In the genomic region with DNA sequence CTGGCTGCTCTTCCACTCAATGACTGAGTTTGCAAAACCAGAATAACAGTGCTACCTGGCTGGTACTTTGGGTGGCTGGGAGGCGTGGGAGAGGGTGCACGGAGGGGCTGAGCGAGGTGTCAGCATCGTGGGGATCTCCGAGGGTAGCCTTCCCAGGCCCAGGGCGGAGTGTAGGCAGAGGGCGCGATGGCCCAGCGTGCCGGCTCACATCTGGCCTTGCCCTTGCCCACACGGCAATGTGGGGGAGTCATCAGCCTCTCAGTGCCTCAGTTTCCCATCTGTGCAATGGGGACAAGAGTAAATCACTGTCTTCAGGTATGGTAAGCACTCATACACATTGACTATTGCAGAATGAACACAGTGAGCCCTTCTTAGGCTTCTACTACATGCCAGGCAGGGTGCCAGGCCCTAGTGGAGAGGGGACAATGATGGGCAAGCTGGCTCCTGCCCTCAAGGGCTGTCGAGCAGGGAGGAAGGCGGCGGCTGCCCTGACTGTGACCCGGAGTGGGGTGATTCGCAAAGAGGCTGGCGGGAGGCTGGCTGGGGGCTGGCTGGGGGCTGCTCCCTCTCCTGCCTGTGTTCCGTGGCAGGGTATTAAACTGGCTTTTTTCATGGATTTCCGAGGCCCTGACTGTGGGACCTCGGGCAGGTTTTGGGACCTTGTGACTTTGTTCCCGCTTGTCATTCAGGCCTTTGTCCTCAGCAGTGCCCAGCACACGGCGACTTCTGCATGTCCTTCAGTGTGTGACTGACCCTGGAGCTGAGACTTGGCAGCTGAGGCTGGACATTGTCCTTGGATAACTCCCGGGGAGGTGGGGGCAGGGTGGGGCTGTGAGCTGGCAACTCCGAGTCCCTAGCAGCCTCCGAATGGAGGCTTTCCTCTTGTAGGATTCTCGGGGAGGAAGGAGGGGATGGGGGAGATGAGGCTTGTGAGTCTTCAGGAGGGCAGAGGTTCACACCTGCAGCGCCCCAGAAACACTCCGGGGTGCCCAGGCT, we compare ENCODE assay signal across 12 cellular contexts.
DNase-seq lines count a peak whose midpoint lies in the region; ATAC-seq and TF ChIP-seq lines count a peak whose summit lies in the region.
"Had no signal": no experiment of that assay in that cellular context is flagged by ENCODE, and none has a peak within 500 bp of the region (broad histone marks: within the 10 kb centered on the region; RNA-seq: fewer than 3 reads in every experiment).

No MANE protein-coding gene starts in this region.

- intact Hi-C loops in adrenal gland (cut with DNase I) (no loop called here), right lobe of liver (cut with DNase I) (no loop called here)

- H3K27ac ChIP-seq in SK-N-SH (ENCODE audit: low read depth in 2 of 2, low read length in 1 of 2): peak overlapping the region in 1 of 2 experiments; percentile 12; a peak in 1 of 4 replicates
- peak overlapping the region; percentile 50 to 99 (median 77) for H3K27ac ChIP-seq in adrenal gland
- H3K27ac ChIP-seq in right lobe of liver: peak overlapping the region in 2 of 3 donors; percentile 48 to 59
- peak overlapping the region; percentile 3 for H3K27ac ChIP-seq in thymus (ENCODE audit: low read depth)
- H3K27ac ChIP-seq: 22Rv1 had no signal

- peaks cover 53% of the 10 kb centered on the region for H4K20me1 ChIP-seq in SK-N-SH (ENCODE audit: insufficient read depth)

- 0 out of 2 replicates have a peak overlapping the region, but pooled peaks have one; percentile 2 for H3K4me2 ChIP-seq in SK-N-SH

- WGBS in SK-N-SH (ENCODE audit: low lambda C conversion rate): 80% methylated on average over 26 of the region's 29 CpGs
- WGBS in adrenal gland, 4 donors: 44 to 64% (median 50%) methylated on average over 18 to 29 of the region's 29 CpGs
- WGBS in right lobe of liver (ENCODE audit: insufficient coverage, low coverage, low lambda C conversion rate, missing lambda C conversion rate): 15% methylated on average over 11 of the region's 29 CpGs
- WGBS in thymus: 93% methylated on average over 29 of the region's 29 CpGs

- POLR2A ChIA-PET in SK-N-SH (lab: Yijun Ruan, JAX): no interaction called here

- no peaks in the 10 kb centered on the region for H3F3A ChIP-seq in SK-N-SH (replicated peaks; ENCODE audit: insufficient read depth)

- H3K4me1 ChIP-seq in SK-N-SH (ENCODE audit: control insufficient read depth in 1 of 2, insufficient read depth in 2 of 2, low read depth in 1 of 2, low read length in 1 of 2) (peaks cover 23 to 94% of the 10 kb centered on the region in 2 experiments), adrenal gland (replicated peaks in 1 of 2) (peaks cover 91 to 98% of the 10 kb centered on the region in 2 donors), right lobe of liver (peaks cover 0 to 81% (median 51%) of the 10 kb centered on the region in 4 donors), thymus (ENCODE audit: control insufficient read depth, insufficient read depth, low read length) (peaks cover 68% of the 10 kb centered on the region)

- CTCF ChIA-PET in SK-N-SH (lab: Yijun Ruan, JAX): interaction anchor here (2.3 kb wide), 1 partner anchor 17 kb away, joined by 10 read pairs; no protein-coding TSS in a partner anchor

- TF ChIP-seq CTCF in SK-N-SH (IDR thresholded peaks at IDR 0.05) (no peak), adrenal gland (IDR thresholded peaks at IDR 0.05) (no peak), right lobe of liver (IDR thresholded peaks at IDR 0.05) (no peak)

- H2AFZ ChIP-seq in SK-N-SH (ENCODE audit: low read depth): no peak overlapping the region

- no peak for TF ChIP-seq RAD21 in SK-N-SH (IDR thresholded peaks at IDR 0.05; ENCODE audit: low read length)

- no peak for ATAC-seq in SK-N-SH treated with all-trans-retinoic acid at 6 μM for 48 hours
- peak; percentile 11 to 39 (median 31) for ATAC-seq in right lobe of liver
- ATAC-seq in GM19467 (IDR thresholded peaks at IDR 0.05; ENCODE audit: unreplicated experiment): no peak
- no peak for ATAC-seq in GM21528 (IDR thresholded peaks at IDR 0.05; ENCODE audit: low FRiP score, unreplicated experiment)

- DNase-seq in SK-N-SH: no peak
- DNase-seq in adrenal gland: peak; percentile 87 to 97 (median 95)
- peak; percentile 62 to 80 (median 79) for DNase-seq in right lobe of liver
- no peak for DNase-seq in NCI-H1436 treated with DMSO at 0.1 percent for 48 hours (lab: John Stamatoyannopoulos, UW)
- DNase-seq: activated T-cell treated with anti-CD3 and anti-CD28 coated beads for 4 hours; hippocampal formation; stimulated activated CD4-positive, alpha-beta T cell treated with anti-CD3 and anti-CD28 coated beads, Interleukin-4, amount 100 ng/mL, for 24 hours had no signal

- TF ChIP-seq POLR2A in adrenal gland (IDR thresholded peaks at IDR 0.05) (peak in 1 of 2 donors; percentile 30), right lobe of liver (IDR thresholded peaks at IDR 0.05) (no peak)

- no peaks in the 10 kb centered on the region for H3K9me2 ChIP-seq in SK-N-SH

- no peak overlapping the region for H3K4me3 ChIP-seq in SK-N-SH (ENCODE audit: low read depth in 2 of 2, low read length in 1 of 2)
- H3K4me3 ChIP-seq in adrenal gland: no peak overlapping the region
- H3K4me3 ChIP-seq in right lobe of liver: no peak overlapping the region
- no peak overlapping the region for H3K4me3 ChIP-seq in thymus (ENCODE audit: low read length)

- no peak for TF ChIP-seq EP300 in SK-N-SH (IDR thresholded peaks at IDR 0.05; ENCODE audit: borderline replicate concordance in 1 of 2, low read depth in 1 of 2, low read length in 1 of 2)

- H3K27me3 ChIP-seq in SK-N-SH (ENCODE audit: insufficient read depth) (no peaks in the 10 kb centered on the region), adrenal gland (no peaks in the 10 kb centered on the region), right lobe of liver (no peaks in the 10 kb centered on the region), thymus (ENCODE audit: control insufficient read depth, insufficient read depth) (no peaks in the 10 kb centered on the region)

- H3K36me3 ChIP-seq in SK-N-SH (replicated peaks in 1 of 2; ENCODE audit: control insufficient read depth in 1 of 2, insufficient read depth in 2 of 2, low read length in 1 of 2) (no peaks in the 10 kb centered on the region), adrenal gland (replicated peaks in 1 of 2) (no peaks in the 10 kb centered on the region), right lobe of liver (no peaks in the 10 kb centered on the region), thymus (ENCODE audit: control insufficient read depth, insufficient read depth) (peaks cover 11% of the 10 kb centered on the region)

- peaks cover 88% of the 10 kb centered on the region for H3K79me2 ChIP-seq in SK-N-SH (ENCODE audit: insufficient read depth)

- no peak overlapping the region for H3K9ac ChIP-seq in SK-N-SH

- H3K9me3 ChIP-seq in SK-N-SH (no peaks in the 10 kb centered on the region), adrenal gland (replicated peaks in 1 of 3) (no peaks in the 10 kb centered on the region), right lobe of liver (no peaks in the 10 kb centered on the region), thymus (ENCODE audit: control insufficient read depth) (no peaks in the 10 kb centered on the region)

TF ChIP-seq in SK-N-SH, 30 proteins besides CTCF, POLR2A, EP300 and RAD21:
- TF ChIP-seq YY1 (IDR thresholded peaks at IDR 0.05; ENCODE audit: low read depth) (no peak), EZH2phosphoT487 (IDR thresholded peaks at IDR 0.05; ENCODE audit: borderline replicate concordance, low read depth) (no peak), TEAD4 (IDR thresholded peaks at IDR 0.05; ENCODE audit: borderline replicate concordance, insufficient read depth) (no peak), RFX5 (IDR thresholded peaks at IDR 0.05; ENCODE audit: low read length) (no peak), FOXM1 (IDR thresholded peaks at IDR 0.05; ENCODE audit: low read depth) (no peak), TAF1 (IDR thresholded peaks at IDR 0.05; ENCODE audit: borderline replicate concordance, low read depth, low read length) (no peak), FOSL2 (IDR thresholded peaks at IDR 0.05; ENCODE audit: borderline replicate concordance, low read depth) (no peak), POLR2AphosphoS5 (IDR thresholded peaks at IDR 0.05; ENCODE audit: low read depth, low read length) (no peak), SMC3 (IDR thresholded peaks at IDR 0.05; ENCODE audit: low read depth, low read length) (no peak)
- TF ChIP-seq, protein P1, sequence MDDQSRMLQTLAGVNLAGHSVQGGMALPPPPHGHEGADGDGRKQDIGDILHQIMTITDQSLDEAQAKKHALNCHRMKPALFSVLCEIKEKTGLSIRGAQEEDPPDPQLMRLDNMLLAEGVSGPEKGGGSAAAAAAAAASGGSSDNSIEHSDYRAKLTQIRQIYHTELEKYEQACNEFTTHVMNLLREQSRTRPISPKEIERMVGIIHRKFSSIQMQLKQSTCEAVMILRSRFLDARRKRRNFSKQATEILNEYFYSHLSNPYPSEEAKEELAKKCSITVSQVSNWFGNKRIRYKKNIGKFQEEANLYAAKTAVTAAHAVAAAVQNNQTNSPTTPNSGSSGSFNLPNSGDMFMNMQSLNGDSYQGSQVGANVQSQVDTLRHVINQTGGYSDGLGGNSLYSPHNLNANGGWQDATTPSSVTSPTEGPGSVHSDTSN (IDR thresholded peaks at IDR 0.05): no peak

TF ChIP-seq in SK-N-SH treated with all-trans-retinoic acid at 6 μM for 48 hours, 23 proteins besides CTCF, POLR2A, EP300 and RAD21 (continues in another document):
- TF ChIP-seq, protein P2, sequence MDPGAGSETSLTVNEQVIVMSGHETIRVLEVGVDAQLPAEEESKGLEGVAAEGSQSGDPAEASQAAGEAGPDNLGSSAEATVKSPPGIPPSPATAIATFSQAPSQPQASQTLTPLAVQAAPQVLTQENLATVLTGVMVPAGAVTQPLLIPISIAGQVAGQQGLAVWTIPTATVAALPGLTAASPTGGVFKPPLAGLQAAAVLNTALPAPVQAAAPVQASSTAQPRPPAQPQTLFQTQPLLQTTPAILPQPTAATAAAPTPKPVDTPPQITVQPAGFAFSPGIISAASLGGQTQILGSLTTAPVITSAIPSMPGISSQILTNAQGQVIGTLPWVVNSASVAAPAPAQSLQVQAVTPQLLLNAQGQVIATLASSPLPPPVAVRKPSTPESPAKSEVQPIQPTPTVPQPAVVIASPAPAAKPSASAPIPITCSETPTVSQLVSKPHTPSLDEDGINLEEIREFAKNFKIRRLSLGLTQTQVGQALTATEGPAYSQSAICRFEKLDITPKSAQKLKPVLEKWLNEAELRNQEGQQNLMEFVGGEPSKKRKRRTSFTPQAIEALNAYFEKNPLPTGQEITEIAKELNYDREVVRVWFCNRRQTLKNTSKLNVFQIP (CRISPR knock-in tag; IDR thresholded peaks at IDR 0.05; ENCODE audit: borderline replicate concordance, low read depth): no peak
- TF ChIP-seq ZNF8 (CRISPR knock-in tag; IDR thresholded peaks at IDR 0.05): no peak

Comparison
In these comparisons a context has a peak if more than half of its experiments do, and no peak if none do; other contexts are left out.
1. DNase-seq: peak in adrenal gland (7 of 7) and right lobe of liver (3 of 3); none in SK-N-SH (single experiment) and NCI-H1436 treated with DMSO at 0.1 percent for 48 hours (single experiment).
2. ATAC-seq: peak in right lobe of liver (4 of 4); none in SK-N-SH treated with all-trans-retinoic acid at 6 μM for 48 hours (single experiment), GM19467 (single experiment) and GM21528 (single experiment).